9 cellular contexts compared by ENCODE assay signal in genomic region chr11:66080055-66080817, GRCh38.
DNase-seq lines count a peak whose midpoint lies in the region; TF ChIP-seq lines count a peak whose summit lies in the region.
"Had no signal": no experiment of that assay in that cellular context is flagged by ENCODE, and none has a peak within 500 bp of the region (broad histone marks: within the 10 kb centered on the region; RNA-seq: fewer than 3 reads in every experiment).

No MANE protein-coding gene starts in this region.

- H3K4me3 ChIP-seq in astrocyte of the spinal cord (ENCODE audit: low read depth, low read length) = no peak overlapping the region
- no peak overlapping the region for H3K4me3 ChIP-seq in muscle layer of duodenum (ENCODE audit: low read depth in 1 of 2, low read length in 2 of 2)
- H3K4me3 ChIP-seq in subcutaneous abdominal adipose tissue (ENCODE audit: low read depth in 1 of 5, low read length in 5 of 5) = no peak overlapping the region
- H3K4me3 ChIP-seq: ovary had no signal

- H3K27me3 ChIP-seq in muscle layer of duodenum (ENCODE audit: low read depth, low read length) (no peaks in the 10 kb centered on the region), subcutaneous abdominal adipose tissue (ENCODE audit: control insufficient read depth in 5 of 5, insufficient read depth in 4 of 5, low read length in 5 of 5) (no peaks in the 10 kb centered on the region)
- H3K27me3 ChIP-seq: ovary had no signal

- H3K36me3 ChIP-seq in muscle layer of duodenum (ENCODE audit: control insufficient read depth in 1 of 2, insufficient read depth in 2 of 2, low read length in 2 of 2) (peaks cover 0 to 4% of the 10 kb centered on the region in 2 donors), subcutaneous abdominal adipose tissue (ENCODE audit: control insufficient read depth in 5 of 5, insufficient read depth in 5 of 5, low read length in 5 of 5) (peaks cover 0 to 8% (median 5%) of the 10 kb centered on the region in 5 donors)
- H3K36me3 ChIP-seq: ovary had no signal

- peak overlapping the region in 3 of 5 donors; percentile 28 to 56 (median 32) for H3K9ac ChIP-seq in subcutaneous abdominal adipose tissue (ENCODE audit: low read length in 5 of 5)

- DNase-seq in GM03348 (ENCODE audit: low spot score) (peak; percentile 87), T-helper 1 cell (peak; percentile 32 to 69 (median 61)), astrocyte of the spinal cord (ENCODE audit: low read depth, low spot score) (peak; percentile 71), NCI-H1092 (lab: John Stamatoyannopoulos, UW) (no peak), retina (no peak), NCI-H128 (lab: John Stamatoyannopoulos, UW; ENCODE audit: unreplicated experiment) (no peak)

- H3K9me3 ChIP-seq in muscle layer of duodenum (ENCODE audit: control insufficient read depth in 1 of 2, low read length in 2 of 2) (no peaks in the 10 kb centered on the region), subcutaneous abdominal adipose tissue (ENCODE audit: control insufficient read depth in 5 of 5, low read length in 5 of 5) (no peaks in the 10 kb centered on the region)
- H3K9me3 ChIP-seq: ovary had no signal

- peak overlapping the region; percentile 3 for H3K27ac ChIP-seq in muscle layer of duodenum (ENCODE audit: low read length)
- H3K27ac ChIP-seq in subcutaneous abdominal adipose tissue (ENCODE audit: low read depth, low read length) = peak overlapping the region; percentile 67
- H3K27ac ChIP-seq: ovary had no signal

- H3K4me1 ChIP-seq in muscle layer of duodenum (ENCODE audit: control insufficient read depth in 1 of 2, insufficient read depth in 2 of 2, low read length in 2 of 2) = peaks cover 9 to 35% of the 10 kb centered on the region in 2 donors
- peaks cover 4 to 42% (median 40%) of the 10 kb centered on the region in 5 donors for H3K4me1 ChIP-seq in subcutaneous abdominal adipose tissue (ENCODE audit: control insufficient read depth in 5 of 5, insufficient read depth in 5 of 5, low read length in 5 of 5)

- TF ChIP-seq CTCF in astrocyte of the spinal cord (IDR thresholded peaks at IDR 0.05; ENCODE audit: low read depth, low read length) = no peak

- in situ Hi-C loops in astrocyte of the spinal cord (cut with HindIII; ENCODE audit: low sequenced_read_pairs) = no loop called here

Comparison
In these comparisons a context has a peak if more than half of its experiments do, and no peak if none do; other contexts are left out.
1. DNase-seq: peak in GM03348 (single experiment), T-helper 1 cell (5 of 5) and astrocyte of the spinal cord (single experiment); none in NCI-H1092 (single experiment), retina (single experiment) and NCI-H128 (single experiment).